Comparison of ENCODE assay signal across 8 cellular contexts in the genomic region with DNA sequence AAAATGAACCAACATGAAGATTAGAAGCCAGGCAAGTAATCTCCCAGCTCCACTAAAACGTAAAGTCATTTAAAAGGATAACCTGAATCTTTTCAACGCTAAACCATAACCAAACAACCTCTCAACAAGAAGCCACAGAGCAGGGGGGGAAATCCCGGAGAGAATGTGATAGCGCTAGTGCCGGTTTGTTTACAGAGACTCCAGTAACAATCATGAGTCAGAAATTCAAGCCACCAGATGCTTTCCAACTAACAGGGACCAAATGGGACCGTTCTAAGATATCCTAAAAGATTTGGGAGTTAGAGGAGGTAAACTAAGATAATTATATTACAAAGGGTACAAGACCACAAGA. TPM values are rescaled to one million over a fixed set of nuclear protein-coding genes. Genes with fewer than 3 reads are reported as not detected.
DNase-seq lines count a peak whose midpoint lies in the region; ATAC-seq, FAIRE-seq and TF ChIP-seq lines count a peak whose summit lies in the region.

No MANE protein-coding gene starts in this region.

- no peaks in the 10 kb centered on the region for H3K9me1 ChIP-seq in K562 (ENCODE audit: control insufficient read depth, insufficient read depth, low read length)

- peak overlapping the region; percentile 93 for H3K4me2 ChIP-seq in K562 (ENCODE audit: insufficient read depth, low read length)

- H3K4me1 Mint-ChIP-seq in T-helper 2 cell treated with Interferon-gamma antibody and Interleukin-4, amounts not matched to agents 5 μg/mL and 100 μg/mL, for 36 hours (ENCODE audit: low read depth) = peaks cover 29% of the 10 kb centered on the region
- peaks cover 48 to 54% of the 10 kb centered on the region in 2 donors for H3K4me1 Mint-ChIP-seq in immature natural killer cell

- H3K4me3 ChIP-seq in LNCaP clone FGC (ENCODE audit: low read depth, low read length) = peak overlapping the region; percentile 100
- peak overlapping the region; percentile 77 for H3K4me3 ChIP-seq in K562

- CTCF ChIA-PET in K562 (lab: Yijun Ruan, JAX; ENCODE audit: low intra/inter-chr PET ratio) = no interaction called here

- ATAC-seq in GM21390 (IDR thresholded peaks at IDR 0.05; ENCODE audit: unreplicated experiment) = peak; percentile 26
- ATAC-seq in K562 = peak; percentile 68

- no peak for TF ChIP-seq POLR2A in K562 (conservative IDR thresholded peaks at IDR 0.05)

- no peaks in the 10 kb centered on the region for H3K27me3 ChIP-seq in K562 (ENCODE audit: control insufficient read depth in 2 of 2, insufficient read depth in 2 of 2, low read length in 2 of 2)

- peaks cover 25% of the 10 kb centered on the region; the same call in 2 of the 3 replicates for H3K36me3 ChIP-seq in K562 (ENCODE audit: control insufficient read depth, insufficient read depth, low read length)

- in situ Hi-C loops in K562 (cut with MboI) = no loop called here

- no peak for TF ChIP-seq RAD21 in K562 (CRISPR knock-in tag; conservative IDR thresholded peaks at IDR 0.05 in 1 of 2, IDR thresholded peaks at IDR 0.05 in 1 of 2)

- WGBS in K562 (ENCODE audit: insufficient coverage, low coverage, missing lambda C conversion rate) = 2% methylated on average over 6 of the region's 6 CpGs

- peaks cover 6 to 20% of the 10 kb centered on the region in 2 experiments; a peak in 4 of 5 replicates for H3K4me1 ChIP-seq in K562 (replicated peaks in 1 of 2; ENCODE audit: control insufficient read depth in 2 of 2, insufficient read depth in 2 of 2, low read length in 2 of 2)

- H4K20me1 ChIP-seq in K562 (replicated peaks; ENCODE audit: control insufficient read depth, insufficient read depth, low read length) = no peaks in the 10 kb centered on the region

- TF ChIP-seq CTCF in C4-2B (conservative IDR thresholded peaks at IDR 0.05) (no peak), LNCaP clone FGC (IDR thresholded peaks at IDR 0.05; ENCODE audit: control insufficient read depth, extremely low read depth, insufficient read depth) (no peak), K562 (IDR thresholded peaks at IDR 0.05 in 2 of 3, conservative IDR thresholded peaks at IDR 0.05 in 1 of 3; ENCODE audit: insufficient read depth in 2 of 3, low read depth in 1 of 3, low read length in 3 of 3) (no peak)

- DNase-seq in LNCaP clone FGC (ENCODE audit: low read depth) (peak; percentile 61), K562 (ENCODE audit: extremely low read depth in 1 of 4, low spot score in 3 of 4) (peak; percentile 52 to 73 (median 63)), immature natural killer cell (peak; percentile 73 to 79 (median 78)), NCI-H1930 (lab: John Stamatoyannopoulos, UW) (no peak)
- peak; percentile 81 for DNase-seq in T-helper 2 cell treated with Interferon-gamma antibody and Interleukin-4, amounts not matched to agents 5 μg/mL and 100 μg/mL, for 36 hours (ENCODE audit: low spot score)
- peak; percentile 58 to 62 for DNase-seq in stimulated activated CD4-positive, alpha-beta T cell treated with anti-CD3 and anti-CD28 coated beads, Interleukin-15, amount 100 ng/mL, for 48 hours (ENCODE audit: low read depth in 2 of 2)

- no peak for TF ChIP-seq EP300 in K562 (IDR thresholded peaks at IDR 0.05; ENCODE audit: low read length)

- BruUV-seq in K562 (replicated peaks; lab: Mats Ljungman, UMichigan) = no TSS peak

- H3K9ac ChIP-seq in K562 (ENCODE audit: insufficient read depth in 1 of 2, low read depth in 2 of 2, low read length in 2 of 2) = peak overlapping the region; percentile 98 to 99

- POLR2A ChIA-PET in K562 (lab: Yijun Ruan, JAX) = interaction anchor here (0.6 to 3.0 kb wide), 6 partner anchors 9 to 165 kb away, joined by 3 to 31 read pairs (median 4); partner anchors contain the start of gene PEX19

- H3K27ac Mint-ChIP-seq in T-helper 2 cell treated with Interferon-gamma antibody and Interleukin-4, amounts not matched to agents 5 μg/mL and 100 μg/mL, for 36 hours = peak overlapping the region; percentile 96
- H3K27ac Mint-ChIP-seq in immature natural killer cell = peak overlapping the region; percentile 95 to 100 (median 98)

- no peaks in the 10 kb centered on the region for H3K9me3 Mint-ChIP-seq in T-helper 2 cell treated with Interferon-gamma antibody and Interleukin-4, amounts not matched to agents 5 μg/mL and 100 μg/mL, for 36 hours
- no peaks in the 10 kb centered on the region for H3K9me3 Mint-ChIP-seq in immature natural killer cell

- intact Hi-C loops in K562 (cut with micrococcal nuclease) = loop anchor here (5.0 to 10.0 kb wide), 2 partner anchors 116 to 337 kb away; partner anchors contain the start of gene TAGLN2

- H3K9me3 ChIP-seq in K562 (replicated peaks; ENCODE audit: control insufficient read depth, insufficient read depth, low read depth, low read length) = no peaks in the 10 kb centered on the region

- H3K4me3 Mint-ChIP-seq in T-helper 2 cell treated with Interferon-gamma antibody and Interleukin-4, amounts not matched to agents 5 μg/mL and 100 μg/mL, for 36 hours = peak overlapping the region; percentile 98
- H3K4me3 Mint-ChIP-seq in immature natural killer cell = peak overlapping the region; percentile 92 to 99 (median 97)

- no peaks in the 10 kb centered on the region for H3K27me3 Mint-ChIP-seq in T-helper 2 cell treated with Interferon-gamma antibody and Interleukin-4, amounts not matched to agents 5 μg/mL and 100 μg/mL, for 36 hours (ENCODE audit: low read depth)
- H3K27me3 Mint-ChIP-seq in immature natural killer cell (ENCODE audit: low read depth in 3 of 3) = peaks cover 10 to 21% (median 15%) of the 10 kb centered on the region in 3 donors

- peaks cover 56% of the 10 kb centered on the region for H3K79me2 ChIP-seq in K562 (ENCODE audit: control insufficient read depth, insufficient read depth, low read length)

- peak; percentile 58 for FAIRE-seq in K562 (lab: Jason Lieb, UNC)

- peak overlapping the region; percentile 95 for H2AFZ ChIP-seq in K562 (ENCODE audit: low read depth, low read length)

- peaks cover 19% of the 10 kb centered on the region for H3K36me3 Mint-ChIP-seq in T-helper 2 cell treated with Interferon-gamma antibody and Interleukin-4, amounts not matched to agents 5 μg/mL and 100 μg/mL, for 36 hours (ENCODE audit: low read depth)
- H3K36me3 Mint-ChIP-seq in immature natural killer cell = peaks cover 0 to 4% (median 0%) of the 10 kb centered on the region in 3 donors

- peak overlapping the region; percentile 96 for H3K27ac ChIP-seq in C4-2B
- H3K27ac ChIP-seq in K562 (ENCODE audit: extremely low read depth, low read depth, low read length) = peak overlapping the region; percentile 98

RNA-seq across cellular contexts. Expression of gene DCAF8, which starts 0.8 kb away (rescaled TPM):
- total RNA-seq in K562 (2011; cell fraction: chromatin; rRNA removed; ENCODE audit: low replicate concordance) = 485 and 515 TPM in 2 replicates
- total RNA-seq in K562 (2011; cell fraction: nucleolus; rRNA removed) = 264 and 276 TPM in 2 replicates
- 392 and 493 TPM in 2 replicates for total RNA-seq in K562 (2011; cell fraction: nucleoplasm; rRNA removed)
- 75.7 and 94.4 TPM in 2 replicates for total RNA-seq in K562 (2014; rRNA removed)
- total RNA-seq in K562 (2014; rRNA removed; fragmentation: Illumina TruSeq; extraction: Trizol) = 67.3 and 75.3 TPM in 2 replicates
- 77.7 and 81.3 TPM in 2 replicates for total RNA-seq in K562 (2015; rRNA removed; fragmentation: Illumina TruSeq; extraction: Trizol)
- total RNA-seq in K562 (2021) = 86.0 and 110 TPM in 2 replicates
- polyA plus RNA-seq in K562 (2011; rRNA removed) = 149 and 163 TPM in 2 replicates
- polyA plus RNA-seq in K562 (2011; cell fraction: cytosol; rRNA removed) = 70.9 and 90.7 TPM in 2 replicates
- polyA plus RNA-seq in K562 (2011; cell fraction: nucleus; rRNA removed) = 1,126 and 1,145 TPM in 2 replicates
- polyA plus RNA-seq in K562 (2012) = 82.3 and 103 TPM in 2 replicates
- 91.0 and 94.6 TPM in 2 replicates for polyA plus RNA-seq in K562 (2014; fragmentation: Illumina TruSeq; extraction: Trizol)
- 10 to 100 TPM; 11.6 to 19.5 TPM for polyA plus RNA-seq in K562 (2014; fragmentation: Nextera tagmentation; extraction: Ambion mirVana)
- polyA plus RNA-seq in K562 (2014; rRNA removed) = 95.1 and 118 TPM in 2 replicates
- polyA minus RNA-seq in K562 (2011; rRNA and poly(A)+ RNA removed) = 113 and 120 TPM in 2 replicates
- 30.9 and 45.8 TPM in 2 replicates for polyA minus RNA-seq in K562 (2011; cell fraction: cytosol; rRNA and poly(A)+ RNA removed)
- 206 and 317 TPM in 2 replicates for polyA minus RNA-seq in K562 (2011; cell fraction: nucleus; rRNA and poly(A)+ RNA removed)
- polyA plus RNA-seq in immature natural killer cell = 10 to 100 TPM; 42.3 to 62.1 (median 58.1) TPM

RNA-seq across cellular contexts. Expression of gene PEX19, which starts 23.4 kb away (rescaled TPM):
- total RNA-seq in K562 (2011; cell fraction: chromatin; rRNA removed; ENCODE audit: low replicate concordance) = 77.5 and 114 TPM in 2 replicates
- total RNA-seq in K562 (2011; cell fraction: nucleolus; rRNA removed) = 65.7 and 66.1 TPM in 2 replicates
- total RNA-seq in K562 (2011; cell fraction: nucleoplasm; rRNA removed) = 63.5 and 65.6 TPM in 2 replicates
- total RNA-seq in K562 (2014; rRNA removed) (35.6 and 36.5 TPM in 2 replicates), K562 (2014; rRNA removed; fragmentation: Illumina TruSeq; extraction: Trizol) (44.5 and 51.3 TPM in 2 replicates), K562 (2015; rRNA removed; fragmentation: Illumina TruSeq; extraction: Trizol) (35.6 and 37.3 TPM in 2 replicates), K562 (2021) (60.2 and 64.9 TPM in 2 replicates)
- polyA plus RNA-seq in K562 (2011; rRNA removed) (70.2 and 91.6 TPM in 2 replicates), K562 (2014; fragmentation: Illumina TruSeq; extraction: Trizol) (51.9 and 59.8 TPM in 2 replicates), K562 (2014; fragmentation: Nextera tagmentation; extraction: Ambion mirVana) (100 to 1,000 TPM in 1 of 2 experiments, 10 to 100 TPM in 1; 81.2 to 103 TPM), K562 (2014; rRNA removed) (32.5 and 33.7 TPM in 2 replicates), immature natural killer cell (10 to 100 TPM; 62.5 to 71.9 (median 62.6) TPM)
- 30.5 and 46.0 TPM in 2 replicates for polyA plus RNA-seq in K562 (2011; cell fraction: cytosol; rRNA removed)
- polyA plus RNA-seq in K562 (2011; cell fraction: nucleus; rRNA removed) = 65.1 and 108 TPM in 2 replicates
- polyA plus RNA-seq in K562 (2012) = 32.2 and 50.3 TPM in 2 replicates
- polyA minus RNA-seq in K562 (2011; rRNA and poly(A)+ RNA removed) = 88.3 and 89.0 TPM in 2 replicates
- polyA minus RNA-seq in K562 (2011; cell fraction: cytosol; rRNA and poly(A)+ RNA removed) = 17.8 and 19.0 TPM in 2 replicates
- 39.7 and 59.8 TPM in 2 replicates for polyA minus RNA-seq in K562 (2011; cell fraction: nucleus; rRNA and poly(A)+ RNA removed)

RNA-seq across cellular contexts. Expression of gene PEA15, which starts 56.3 kb away (rescaled TPM):
- 10.6 and 15.9 TPM in 2 replicates for total RNA-seq in K562 (2011; cell fraction: chromatin; rRNA removed; ENCODE audit: low replicate concordance)
- total RNA-seq in K562 (2011; cell fraction: nucleolus; rRNA removed) = 10.9 and 11.2 TPM in 2 replicates
- total RNA-seq in K562 (2011; cell fraction: nucleoplasm; rRNA removed) = 16.1 and 27.3 TPM in 2 replicates
- total RNA-seq in K562 (2014; rRNA removed) (23.4 and 32.7 TPM in 2 replicates), K562 (2014; rRNA removed; fragmentation: Illumina TruSeq; extraction: Trizol) (43.0 and 43.5 TPM in 2 replicates), K562 (2015; rRNA removed; fragmentation: Illumina TruSeq; extraction: Trizol) (34.4 and 34.8 TPM in 2 replicates), K562 (2021) (32.3 and 35.4 TPM in 2 replicates)
- polyA plus RNA-seq in K562 (2011; rRNA removed) (78.7 and 139 TPM in 2 replicates), K562 (2014; fragmentation: Illumina TruSeq; extraction: Trizol) (155 and 175 TPM in 2 replicates), K562 (2014; fragmentation: Nextera tagmentation; extraction: Ambion mirVana) (10 to 100 TPM in 1 of 2 experiments, 1 to 10 TPM in 1; 8.2 to 11.9 TPM), K562 (2014; rRNA removed) (54.3 and 58.5 TPM in 2 replicates), immature natural killer cell (10 to 100 TPM; 12.8 to 14.2 (median 13.2) TPM)
- 70.2 and 90.8 TPM in 2 replicates for polyA plus RNA-seq in K562 (2011; cell fraction: cytosol; rRNA removed)
- 36.1 and 50.9 TPM in 2 replicates for polyA plus RNA-seq in K562 (2011; cell fraction: nucleus; rRNA removed)
- 40.4 and 51.5 TPM in 2 replicates for polyA plus RNA-seq in K562 (2012)
- 35.0 and 68.8 TPM in 2 replicates for polyA minus RNA-seq in K562 (2011; rRNA and poly(A)+ RNA removed)
- 23.9 and 34.5 TPM in 2 replicates for polyA minus RNA-seq in K562 (2011; cell fraction: cytosol; rRNA and poly(A)+ RNA removed)
- 5.3 and 7.7 TPM in 2 replicates for polyA minus RNA-seq in K562 (2011; cell fraction: nucleus; rRNA and poly(A)+ RNA removed)

Comparison
In these comparisons a context has a peak if more than half of its experiments do, and no peak if none do; other contexts are left out.
1. DNase-seq: peak in LNCaP clone FGC (single experiment), T-helper 2 cell treated with Interferon-gamma antibody and Interleukin-4, amounts not matched to agents 5 μg/mL and 100 μg/mL, for 36 hours (single experiment), K562 (4 of 4), immature natural killer cell (3 of 3) and stimulated activated CD4-positive, alpha-beta T cell treated with anti-CD3 and anti-CD28 coated beads, Interleukin-15, amount 100 ng/mL, for 48 hours (2 of 2); none in NCI-H1930 (0 of 2).